Comparison of ENCODE assay signal across 9 cellular contexts in genomic region chr6:149043476-149044130, GRCh38.
DNase-seq lines count a peak whose midpoint lies in the region; ATAC-seq, FAIRE-seq and TF ChIP-seq lines count a peak whose summit lies in the region.
"Had no signal": no experiment of that assay in that cellular context is flagged by ENCODE, and none has a peak within 500 bp of the region (broad histone marks: within the 10 kb centered on the region; RNA-seq: fewer than 3 reads in every experiment).

No MANE protein-coding gene starts in this region.

- 100% methylated on average over 4 of the region's 10 CpGs for WGBS in SK-N-SH (ENCODE audit: low lambda C conversion rate)

- CTCF ChIA-PET in SK-N-SH (lab: Yijun Ruan, JAX), result interaction anchor here (1.4 to 5.8 kb wide), 3 partner anchors 37 to 473 kb away, joined by 5 to 25 read pairs (median 14); no protein-coding TSS in a partner anchor

- FAIRE-seq in GM19239 (lab: Jason Lieb, UNC), result no peak
- FAIRE-seq: small intestine had no signal

- no peak overlapping the region for H2AFZ ChIP-seq in SK-N-SH (ENCODE audit: low read depth)

- no peaks in the 10 kb centered on the region for H3K36me3 ChIP-seq in BLaER1
- H3K36me3 ChIP-seq in SK-N-SH (replicated peaks in 1 of 2; ENCODE audit: control insufficient read depth in 1 of 2, insufficient read depth in 2 of 2, low read length in 1 of 2), result peaks cover 0 to under 1% of the 10 kb centered on the region in 2 experiments

- H3K27me3 ChIP-seq in BLaER1 (no peaks in the 10 kb centered on the region), SK-N-SH (ENCODE audit: insufficient read depth) (no peaks in the 10 kb centered on the region)

- H3K27ac ChIP-seq in BLaER1 (no peak overlapping the region), SK-N-SH (ENCODE audit: low read depth in 2 of 2, low read length in 1 of 2) (no peak overlapping the region)

- H3K4me3 ChIP-seq in BLaER1 (no peak overlapping the region), SK-N-SH (ENCODE audit: low read depth in 2 of 2, low read length in 1 of 2) (no peak overlapping the region), fibroblast of villous mesenchyme (ENCODE audit: low read depth, low read length) (no peak overlapping the region)

- in situ Hi-C loops in GM13976 (cut with MboI; ENCODE audit: low sequenced_read_pairs, unreplicated experiment), result no loop called here

- no peaks in the 10 kb centered on the region for H3K9me2 ChIP-seq in SK-N-SH

- no peak for ATAC-seq in GM18873 (IDR thresholded peaks at IDR 0.05; ENCODE audit: low FRiP score, unreplicated experiment)
- ATAC-seq in sciatic nerve, result no peak
- ATAC-seq in HG02973 (IDR thresholded peaks at IDR 0.05; ENCODE audit: unreplicated experiment), result no peak

- peak overlapping the region; percentile 8; the same call in 1 of the 2 replicates for H3K4me2 ChIP-seq in BLaER1
- H3K4me2 ChIP-seq in SK-N-SH, result no peak overlapping the region

- H4K20me1 ChIP-seq in BLaER1 (no peaks in the 10 kb centered on the region), SK-N-SH (ENCODE audit: insufficient read depth) (no peaks in the 10 kb centered on the region)

- no peak for TF ChIP-seq EP300 in SK-N-SH (IDR thresholded peaks at IDR 0.05; ENCODE audit: borderline replicate concordance in 1 of 2, low read depth in 1 of 2, low read length in 1 of 2)

- DNase-seq in GM13976 (ENCODE audit: low spot score) (no peak), SK-N-SH (peak; percentile 65), fibroblast of villous mesenchyme (ENCODE audit: low read depth) (no peak), sciatic nerve (ENCODE audit: low spot score) (no peak), GM19239 (ENCODE audit: insufficient read length, low spot score) (no peak)
- DNase-seq: small intestine had no signal

- POLR2A ChIA-PET in SK-N-SH (lab: Yijun Ruan, JAX), result no interaction called here

- H3K9me3 ChIP-seq in BLaER1, result no peaks in the 10 kb centered on the region
- H3K9me3 ChIP-seq in SK-N-SH, result no peaks in the 10 kb centered on the region

- intact Hi-C loops in sciatic nerve (cut with DNase I), result no loop called here

- TF ChIP-seq RAD21 in SK-N-SH (IDR thresholded peaks at IDR 0.05; ENCODE audit: low read length), result peak; percentile 40

- no peak overlapping the region for H3K9ac ChIP-seq in BLaER1
- no peak overlapping the region for H3K9ac ChIP-seq in SK-N-SH

- TF ChIP-seq CTCF in GM13976 (IDR thresholded peaks at IDR 0.05; ENCODE audit: borderline replicate concordance, control extremely low read depth, extremely low read depth, insufficient read depth, missing control alignments), result peak; percentile 33
- TF ChIP-seq CTCF in SK-N-SH (IDR thresholded peaks at IDR 0.05), result peak; percentile 51
- peak; percentile 38 for TF ChIP-seq CTCF in fibroblast of villous mesenchyme (IDR thresholded peaks at IDR 0.05; ENCODE audit: insufficient read depth, low read depth, low read length)

- no peaks in the 10 kb centered on the region for H3F3A ChIP-seq in SK-N-SH (replicated peaks; ENCODE audit: insufficient read depth)

- no peaks in the 10 kb centered on the region for H3K79me2 ChIP-seq in SK-N-SH (ENCODE audit: insufficient read depth)

- H3K4me1 ChIP-seq in BLaER1, result peaks cover 56% of the 10 kb centered on the region
- no peaks in the 10 kb centered on the region; a peak in 1 of 4 replicates for H3K4me1 ChIP-seq in SK-N-SH (ENCODE audit: control insufficient read depth in 1 of 2, insufficient read depth in 2 of 2, low read depth in 1 of 2, low read length in 1 of 2)

TF ChIP-seq in SK-N-SH, 30 proteins besides CTCF, POLR2A, EP300 and RAD21:
- TF ChIP-seq SMC3 (IDR thresholded peaks at IDR 0.05; ENCODE audit: low read depth, low read length) (peak; percentile 32), FOXM1 (IDR thresholded peaks at IDR 0.05; ENCODE audit: low read depth) (no peak), FOXJ3 (CRISPR knock-in tag; IDR thresholded peaks at IDR 0.05) (no peak), YY1 (IDR thresholded peaks at IDR 0.05; ENCODE audit: low read depth) (peak; percentile 77)
